Comparison of ENCODE assay signal across 12 cellular contexts in genomic region chr15:68652141-68652540, GRCh38.
A peak's percentile ranks its signal among the peaks of the same experiment; 100 is the strongest.
DNase-seq lines count a peak whose midpoint lies in the region; ATAC-seq and TF ChIP-seq lines count a peak whose summit lies in the region.
"Had no signal": no experiment of that assay in that cellular context is flagged by ENCODE, and none has a peak within 500 bp of the region (broad histone marks: within the 10 kb centered on the region; RNA-seq: fewer than 3 reads in every experiment).

No MANE protein-coding gene starts in this region.

- H3K4me1 ChIP-seq in HEK293 (ENCODE audit: control insufficient read depth, insufficient read depth, low read length), result no peaks in the 10 kb centered on the region
- H3K4me1 ChIP-seq in heart right ventricle, result peaks cover 0 to 12% (median 3%) of the 10 kb centered on the region in 9 donors
- H3K4me1 ChIP-seq in smooth muscle cell (ENCODE audit: low read depth), result no peaks in the 10 kb centered on the region

- H3K36me3 ChIP-seq in HEK293 (ENCODE audit: control insufficient read depth in 2 of 2, insufficient read depth in 1 of 2, low read length in 2 of 2), result no peaks in the 10 kb centered on the region
- H3K36me3 ChIP-seq in heart right ventricle, result peaks cover 0 to 2% (median 0%) of the 10 kb centered on the region in 9 donors
- no peaks in the 10 kb centered on the region for H3K36me3 ChIP-seq in smooth muscle cell (ENCODE audit: low read depth)

- H3F3A ChIP-seq in smooth muscle cell (ENCODE audit: low read depth), result no peaks in the 10 kb centered on the region

- H3K79me2 ChIP-seq in smooth muscle cell (ENCODE audit: low read depth), result no peaks in the 10 kb centered on the region

- CTCF ChIA-PET in HEK293 (lab: Yijun Ruan, JAX), result interaction anchor here (0.7 to 3.7 kb wide), 14 partner anchors 10 to 224 kb away, joined by 3 to 25 read pairs (median 4); no protein-coding TSS in a partner anchor

- H3K27me3 ChIP-seq in heart right ventricle (no peaks in the 10 kb centered on the region), smooth muscle cell (ENCODE audit: low read depth) (no peaks in the 10 kb centered on the region)

- DNase-seq in RPMI7951 (ENCODE audit: low read depth) (peak; percentile 44), heart right ventricle (peak; percentile 41 to 62), sciatic nerve (ENCODE audit: low spot score) (peak; percentile 62), smooth muscle cell (lab: John Stamatoyannopoulos, UW; ENCODE audit: unreplicated experiment) (no peak)
- DNase-seq in activated naive CD4-positive, alpha-beta T cell treated with anti-CD3 and anti-CD28 coated beads, Interleukin-2, amount 50 U/mL, for 16 hours, result no peak
- DNase-seq: activated T-cell treated with anti-CD3 and anti-CD28 coated beads, Interleukin-2, amount 50 U/mL, for 72 hours; DND-41; foreskin melanocyte; MM.1S; PC-9 had no signal

- H3K9ac ChIP-seq in smooth muscle cell (ENCODE audit: low read depth), result no peak overlapping the region

- TF ChIP-seq CTCF in HEK293 (tag by site-specific recombination; IDR thresholded peaks at IDR 0.05) (no peak), heart right ventricle (IDR thresholded peaks at IDR 0.05) (no peak), smooth muscle cell (IDR thresholded peaks at IDR 0.05; ENCODE audit: borderline replicate concordance, insufficient read depth, poor library complexity, severe bottlenecking) (no peak)

- H3K27ac ChIP-seq in HEK293 (ENCODE audit: extremely low read depth, low read depth, low read length), result no peak overlapping the region
- H3K27ac ChIP-seq in heart right ventricle, result peak overlapping the region in 6 of 10 donors; percentile 9 to 68 (median 46)
- no peak overlapping the region for H3K27ac ChIP-seq in smooth muscle cell (ENCODE audit: low read depth)
- H3K27ac ChIP-seq: PC-9 had no signal

- POLR2A ChIA-PET in HEK293 (lab: Yijun Ruan, JAX), result no interaction called here

- ATAC-seq in heart right ventricle (peak; percentile 31 to 94 (median 81)), sciatic nerve (no peak), GM21528 (IDR thresholded peaks at IDR 0.05; ENCODE audit: low FRiP score, unreplicated experiment) (no peak)
- ATAC-seq: activated T-cell treated with anti-CD3 and anti-CD28 coated beads, Interleukin-2, amount 50 U/mL, for 72 hours had no signal

- no peaks in the 10 kb centered on the region for H4K20me1 ChIP-seq in smooth muscle cell (ENCODE audit: low read depth)

- intact Hi-C loops in heart right ventricle (cut with DNase I) (loop anchor here in 3 of 10 donors (5.0 kb wide), 2 partner anchors 75 to 95 kb away; partner anchors contain the start of gene CORO2B (in 1 of the 3)), sciatic nerve (cut with DNase I) (no loop called here)

- no peak overlapping the region for H2AFZ ChIP-seq in smooth muscle cell (ENCODE audit: low read depth)
- H2AFZ ChIP-seq: PC-9 had no signal

- no peak overlapping the region for H3K4me2 ChIP-seq in smooth muscle cell
- H3K4me2 ChIP-seq: PC-9 had no signal

- 43 to 45% methylated on average over 4 of the region's 4 CpGs for WGBS in heart right ventricle, 2 donors
- 73% methylated on average over 4 of the region's 4 CpGs for WGBS in smooth muscle cell (ENCODE audit: low lambda C conversion rate)

- H3K4me3 ChIP-seq in HEK293 (ENCODE audit: low read depth, low read length), result no peak overlapping the region
- H3K4me3 ChIP-seq in heart right ventricle, result no peak overlapping the region
- no peak overlapping the region for H3K4me3 ChIP-seq in smooth muscle cell
- H3K4me3 ChIP-seq: PC-9 had no signal

- H3K9me3 ChIP-seq in HEK293 (ENCODE audit: control insufficient read depth, insufficient read depth, low read depth, low read length), result no peaks in the 10 kb centered on the region
- no peaks in the 10 kb centered on the region for H3K9me3 ChIP-seq in heart right ventricle
- no peaks in the 10 kb centered on the region for H3K9me3 ChIP-seq in smooth muscle cell (replicated peaks; ENCODE audit: low read depth)

TF ChIP-seq in HEK293, 187 proteins besides CTCF, POLR2A, EP300 and RAD21:
- TF ChIP-seq ZIC2 (tag by site-specific recombination; IDR thresholded peaks at IDR 0.05), result peak; percentile 32; the same call in 1 of the 2 replicates
- TF ChIP-seq ZNF37A (tag by site-specific recombination; IDR thresholded peaks at IDR 0.05), result no peak
- TF ChIP-seq ZNF335 (tag by site-specific recombination; conservative IDR thresholded peaks at IDR 0.05), result peak; percentile 45

Comparison
In these comparisons a context has a peak if more than half of its experiments do, and no peak if none do; other contexts are left out.
1. H3K27ac ChIP-seq: peak in heart right ventricle (6 of 10); none in HEK293 (single experiment) and smooth muscle cell (single experiment).
2. DNase-seq: peak in RPMI7951 (single experiment), heart right ventricle (2 of 2) and sciatic nerve (single experiment); none in smooth muscle cell (single experiment) and activated naive CD4-positive, alpha-beta T cell treated with anti-CD3 and anti-CD28 coated beads, Interleukin-2, amount 50 U/mL, for 16 hours (single experiment).
3. ATAC-seq: peak in heart right ventricle (8 of 8); none in sciatic nerve (single experiment) and GM21528 (single experiment).